ENCODE assay signal across 8 cellular contexts in the genomic region with DNA sequence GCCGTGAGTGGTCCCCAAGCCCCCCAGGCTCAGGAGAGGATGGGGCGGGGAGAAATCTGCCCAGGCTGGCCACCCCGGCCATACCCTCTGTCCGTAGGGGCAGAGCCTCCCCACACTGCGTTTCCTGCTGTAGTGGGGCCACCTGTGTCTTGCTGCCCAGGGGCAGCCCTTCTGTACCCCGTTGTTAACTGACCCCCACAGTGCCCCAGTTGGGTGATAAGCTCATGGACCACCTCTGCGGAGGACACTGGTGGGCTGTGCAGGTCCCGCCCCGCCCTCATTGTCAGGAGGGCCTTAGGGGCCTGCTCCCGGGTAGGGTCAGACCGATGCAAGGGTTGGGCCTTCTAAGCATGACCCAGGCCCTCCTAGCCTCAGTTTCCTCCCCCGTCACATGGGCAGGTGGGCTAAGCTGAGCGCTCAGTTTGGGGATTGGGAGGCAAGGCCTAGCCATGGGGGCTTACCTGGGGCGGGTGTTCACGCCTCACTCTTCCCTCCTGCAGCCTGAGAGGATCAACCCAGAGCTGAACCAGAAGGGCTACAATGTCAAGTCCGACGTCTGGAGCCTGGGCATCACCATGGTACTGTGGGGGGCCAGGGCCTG. TPM values are rescaled to one million over a fixed set of nuclear protein-coding genes. Genes with fewer than 3 reads are reported as not detected.
DNase-seq lines count a peak whose midpoint lies in the region; ATAC-seq and TF ChIP-seq lines count a peak whose summit lies in the region.
"Not testable (repeated sequence)": the region's sequence is repeated elsewhere in the genome, so short reads cannot be mapped to it uniquely, and the experiment has no call there.

No MANE protein-coding gene starts in this region.

- not testable (repeated sequence) for TF ChIP-seq EP300 in transverse colon (IDR thresholded peaks at IDR 0.05; ENCODE audit: low read depth)

- CTCF ChIA-PET in activated naive CD4-positive, alpha-beta T cell treated with anti-CD3 and anti-CD28 coated beads, Interleukin-2, amount 10 ng/mL, durations not matched to agents 7 days and 5 days (lab: Charles Lee): not testable (repeated sequence)

- peaks cover 96% of the 10 kb centered on the region for H3K36me3 ChIP-seq in BLaER1
- peaks cover 88% of the 10 kb centered on the region for H3K36me3 ChIP-seq in lower lobe of right lung
- H3K36me3 ChIP-seq in transverse colon: peaks cover 0 to 23% (median 8%) of the 10 kb centered on the region in 4 donors

- H3K4me1 Mint-ChIP-seq in activated naive CD4-positive, alpha-beta T cell treated with anti-CD3 and anti-CD28 coated beads, Interleukin-2, amount 10 ng/mL, durations not matched to agents 7 days and 5 days: not testable (repeated sequence)

- H3K27me3 ChIP-seq in BLaER1; lower lobe of right lung (ENCODE audit: low read depth); transverse colon: not testable (repeated sequence)

- H3K27ac ChIP-seq in BLaER1: peak overlapping the region; percentile 69; the same call in 1 of the 2 replicates
- not testable (repeated sequence) for H3K27ac ChIP-seq in coronary artery, lower lobe of right lung, transverse colon

- peaks cover 14% of the 10 kb centered on the region for H3K9me3 Mint-ChIP-seq in activated naive CD4-positive, alpha-beta T cell treated with anti-CD3 and anti-CD28 coated beads, Interleukin-2, amount 10 ng/mL, durations not matched to agents 7 days and 5 days

- TF ChIP-seq CTCF in coronary artery (IDR thresholded peaks at IDR 0.05); lower lobe of right lung (IDR thresholded peaks at IDR 0.05); transverse colon (IDR thresholded peaks at IDR 0.05): not testable (repeated sequence)

- intact Hi-C loops in left ventricle myocardium superior (cut with micrococcal nuclease); lower lobe of right lung (cut with DNase I); posterior vena cava (cut with DNase I); transverse colon (cut with DNase I; ENCODE audit: low total_unique reads): not testable (repeated sequence)

- H3K27me3 Mint-ChIP-seq in activated naive CD4-positive, alpha-beta T cell treated with anti-CD3 and anti-CD28 coated beads, Interleukin-2, amount 10 ng/mL, durations not matched to agents 7 days and 5 days: not testable (repeated sequence)

- H3K4me3 ChIP-seq in BLaER1, coronary artery, lower lobe of right lung, transverse colon: not testable (repeated sequence)

- H3K4me2 ChIP-seq in BLaER1: not testable (repeated sequence)

- peaks cover 50% of the 10 kb centered on the region for H3K4me1 ChIP-seq in BLaER1
- H3K4me1 ChIP-seq in lower lobe of right lung, transverse colon: not testable (repeated sequence)

- H4K20me1 ChIP-seq in BLaER1: peaks cover 65% of the 10 kb centered on the region

- WGBS in transverse colon (ENCODE audit: low coverage in 1 of 2), 2 donors: 88% methylated on average over 17 of the region's 17 CpGs; no CpG with 5 or more reads in 1 of the 2 donors

- in situ Hi-C loops in transverse colon (cut with MboI; ENCODE audit: low pct_ligation_motif_present in 1 of 4, low pct_unique_long_range_greater_than_20kb in 1 of 4, low sequenced_read_pairs in 3 of 4): loop anchor here (25.0 kb wide), 3 partner anchors 208 to 483 kb away; no protein-coding TSS in a partner anchor

- peaks cover 57% of the 10 kb centered on the region for H3K36me3 Mint-ChIP-seq in activated naive CD4-positive, alpha-beta T cell treated with anti-CD3 and anti-CD28 coated beads, Interleukin-2, amount 10 ng/mL, durations not matched to agents 7 days and 5 days

- DNase-seq in activated CD4-positive, alpha-beta T cell treated with anti-CD3 and anti-CD28 coated beads for 1 hour: peak; percentile 6
- peak; percentile 15 for DNase-seq in activated naive CD4-positive, alpha-beta T cell treated with anti-CD3 and anti-CD28 coated beads, Interleukin-2, amount 10 ng/mL, durations not matched to agents 7 days and 5 days
- DNase-seq in coronary artery (ENCODE audit: low spot score) (peak; percentile 69), left ventricle myocardium superior (peak; percentile 11), lower lobe of right lung (peak; percentile 35), posterior vena cava (ENCODE audit: low spot score) (peak; percentile 65), transverse colon (peak; percentile 5)

- H3K9me3 ChIP-seq in BLaER1, lower lobe of right lung, transverse colon: not testable (repeated sequence)

- H3K9ac ChIP-seq in BLaER1: not testable (repeated sequence)

- not testable (repeated sequence) for H3K4me3 Mint-ChIP-seq in activated naive CD4-positive, alpha-beta T cell treated with anti-CD3 and anti-CD28 coated beads, Interleukin-2, amount 10 ng/mL, durations not matched to agents 7 days and 5 days

- H3K27ac Mint-ChIP-seq in activated naive CD4-positive, alpha-beta T cell treated with anti-CD3 and anti-CD28 coated beads, Interleukin-2, amount 10 ng/mL, durations not matched to agents 7 days and 5 days: not testable (repeated sequence)

- TF ChIP-seq POLR2A in transverse colon (IDR thresholded peaks at IDR 0.05): not testable (repeated sequence)

- not testable (repeated sequence) for ATAC-seq in left ventricle myocardium superior
- ATAC-seq in lower lobe of right lung: peak in 1 of 2 donors; percentile 4

RNA-seq across cellular contexts. Expression of a gene that starts 20.1 kb away (rescaled TPM):
- total RNA-seq in left ventricle myocardium superior (38.6 TPM), lower lobe of right lung (55.2 TPM), posterior vena cava (10 to 100 TPM; 47.7 to 83.4 TPM), transverse colon (100 to 1,000 TPM in 1 of 4 donors, 10 to 100 TPM in 3; 44.4 to 148 (median 59.6) TPM)

RNA-seq across cellular contexts. Expression of a gene that starts 51.4 kb away (rescaled TPM):
- total RNA-seq in left ventricle myocardium superior: 22.1 TPM
- total RNA-seq in lower lobe of right lung: 15.7 TPM
- 1 to 10 TPM; 7.8 to 8.8 TPM for total RNA-seq in posterior vena cava
- 1 to 10 TPM; 1.4 to 7.9 (median 5.0) TPM for total RNA-seq in transverse colon

Comparison
In these comparisons a context has a peak if more than half of its experiments do, and no peak if none do; other contexts are left out.
1. DNase-seq: peak in every context shown above with its lines; median percentile 69 in coronary artery; 65 in posterior vena cava; 35 in lower lobe of right lung; 15 in activated naive CD4-positive, alpha-beta T cell treated with anti-CD3 and anti-CD28 coated beads, Interleukin-2, amount 10 ng/mL, durations not matched to agents 7 days and 5 days; 11 in left ventricle myocardium superior; 6 in activated CD4-positive, alpha-beta T cell treated with anti-CD3 and anti-CD28 coated beads for 1 hour; 5 in transverse colon.